1 cellular context compared by ENCODE assay signal in the genomic region with DNA sequence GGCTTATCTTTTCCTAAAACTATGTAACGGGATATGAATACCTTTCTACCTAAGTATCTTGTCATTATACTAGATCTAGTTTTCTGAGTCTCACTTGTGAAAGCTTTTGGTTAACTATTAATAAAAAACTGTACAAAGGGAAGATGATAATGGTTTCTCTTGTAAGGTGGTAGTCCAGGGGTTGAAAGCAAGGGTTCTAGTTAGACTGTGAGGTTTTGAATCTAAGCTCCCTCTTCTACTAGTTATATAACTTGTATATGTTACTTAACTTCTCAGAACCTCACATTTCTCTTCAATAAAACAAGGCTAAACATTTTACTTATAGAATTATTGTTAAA.
TF ChIP-seq lines count a peak whose summit lies in the region.

No MANE protein-coding gene starts in this region.

TF ChIP-seq in HCT116, 20 proteins besides CTCF, POLR2A, EP300 and RAD21 (continued from another document):
- TF ChIP-seq REST (IDR thresholded peaks at IDR 0.05; ENCODE audit: low read depth) (no peak), EZH2phosphoT487 (IDR thresholded peaks at IDR 0.05; ENCODE audit: borderline replicate concordance) (no peak), ZNF274 (IDR thresholded peaks at IDR 0.05; ENCODE audit: low read depth, low read length) (no peak)
TF ChIP-seq in HCT116: peak in this region for 0.
